ENCODE assay signal across 8 cellular contexts in the genomic region with DNA sequence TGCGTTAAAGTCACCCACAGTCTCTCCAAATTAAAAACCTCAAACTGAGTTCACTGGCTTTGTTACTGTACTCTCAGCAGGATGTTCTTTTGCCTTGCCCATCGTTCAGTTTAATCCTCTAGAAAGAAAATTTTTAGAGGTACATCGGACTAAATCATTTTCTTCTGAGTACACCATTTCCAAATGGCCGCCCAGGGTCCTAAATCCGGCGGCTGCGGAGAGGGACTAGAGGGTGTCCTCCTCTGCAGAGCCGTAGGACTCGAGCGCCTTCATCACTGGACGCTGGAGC. TPM values are rescaled to one million over a fixed set of nuclear protein-coding genes. Genes with fewer than 3 reads are reported as not detected.
DNase-seq lines count a peak whose midpoint lies in the region; ATAC-seq, FAIRE-seq and TF ChIP-seq lines count a peak whose summit lies in the region.

No MANE protein-coding gene starts in this region.

- TF ChIP-seq EP300 in A549 (IDR thresholded peaks at IDR 0.05) (no peak), HepG2 (IDR thresholded peaks at IDR 0.05; ENCODE audit: low read depth in 2 of 2, low read length in 2 of 2) (no peak), HepG2 (CRISPR knock-in tag; IDR thresholded peaks at IDR 0.05; ENCODE audit: borderline replicate concordance) (no peak)

- no peak for FAIRE-seq in A549 (lab: Jason Lieb, UNC)
- no peak for FAIRE-seq in HepG2 (lab: Jason Lieb, UNC)

- in situ Hi-C loops in GM23248 (cut with MboI) (loop anchor here (25.0 kb wide), 1 partner anchor 524 kb away; no protein-coding TSS in a partner anchor), HepG2 (cut with HindIII; ENCODE audit: extremely low pct_ligation_motif_present, low pct_unique_long_range_greater_than_20kb) (loop anchor here (10.0 kb wide), 1 partner anchor 139 kb away; a partner anchor contains a TSS)

- peak overlapping the region; percentile 54 for H3K9ac ChIP-seq in GM23248
- H3K9ac ChIP-seq in HepG2 (ENCODE audit: insufficient read depth, low read depth, low read length), result peak overlapping the region; percentile 96

- H3K4me3 ChIP-seq in A549 (peak overlapping the region; percentile 50), GM23248 (peak overlapping the region; percentile 83), HepG2 (replicated peaks in 1 of 3; ENCODE audit: insufficient read depth in 1 of 3, low read depth in 2 of 3, low read length in 3 of 3) (peak overlapping the region; percentile 80 to 95 (median 83)), uterus (peak overlapping the region; percentile 77 to 89)

- BruUV-seq in HepG2 (replicated peaks; lab: Mats Ljungman, UMichigan), result no TSS peak

- TF ChIP-seq CTCF in A549 (IDR thresholded peaks at IDR 0.05), result no peak
- TF ChIP-seq CTCF in HepG2 (CRISPR knock-in tag; IDR thresholded peaks at IDR 0.05), result no peak
- TF ChIP-seq CTCF in uterus (IDR thresholded peaks at IDR 0.05), result no peak

- WGBS in A549 (ENCODE audit: missing lambda C conversion rate), result 10% methylated on average over 11 of the region's 11 CpGs
- 0 to 4% methylated on average over 11 of the region's 11 CpGs for WGBS in GM23248 (ENCODE audit: low coverage in 1 of 2, low lambda C conversion rate in 2 of 2, missing lambda C conversion rate in 2 of 2), 2 experiments
- 1% methylated on average over 10 of the region's 11 CpGs for WGBS in HepG2 (ENCODE audit: low lambda C conversion rate)

- H3K27me3 ChIP-seq in GM23248 (replicated peaks; ENCODE audit: insufficient read depth), result no peaks in the 10 kb centered on the region
- H3K27me3 ChIP-seq in HepG2 (ENCODE audit: control insufficient read depth in 1 of 2, insufficient read depth in 2 of 2, low read length in 2 of 2), result no peaks in the 10 kb centered on the region; a peak in 2 of 5 replicates
- no peaks in the 10 kb centered on the region for H3K27me3 ChIP-seq in uterus

- H3K4me1 ChIP-seq in A549 (0 out of 3 replicates have a peak, but pooled peaks cover 5% of the 10 kb centered on the region), GM23248 (ENCODE audit: insufficient read depth) (no peaks in the 10 kb centered on the region), HepG2 (ENCODE audit: insufficient read depth, low read length) (peaks cover 75% of the 10 kb centered on the region), uterus (no peaks in the 10 kb centered on the region)

- H3K27ac ChIP-seq in A549, result peak overlapping the region; percentile 30 to 64; a peak in 2 of 6 replicates
- H3K27ac ChIP-seq in GM23248, result no peak overlapping the region
- peak overlapping the region; percentile 98 for H3K27ac ChIP-seq in HepG2 (ENCODE audit: extremely low read length, insufficient read depth, low read length)
- H3K27ac ChIP-seq in uterus, result peak overlapping the region; percentile 95 to 96

- no peaks in the 10 kb centered on the region for H4K20me1 ChIP-seq in GM23248 (ENCODE audit: insufficient read depth)
- no peaks in the 10 kb centered on the region for H4K20me1 ChIP-seq in HepG2 (ENCODE audit: insufficient read depth, low read length)

- CTCF ChIA-PET in A549 (lab: Yijun Ruan, JAX), result interaction anchor here (1.1 to 1.8 kb wide), 2 partner anchors 9 to 11 kb away, joined by 4 read pairs; no protein-coding TSS in a partner anchor
- CTCF ChIA-PET in HepG2 (lab: Yijun Ruan, JAX; ENCODE audit: low intra/inter-chr PET ratio, low total read pairs), result no interaction called here

- POLR2A ChIA-PET in A549 (lab: Yijun Ruan, JAX), result no interaction called here
- POLR2A ChIA-PET in HepG2 (lab: Yijun Ruan, JAX), result interaction anchor here (0.8 to 4.0 kb wide), 14 partner anchors 10 to 210 kb away, joined by 3 to 58 read pairs (median 8); no protein-coding TSS in a partner anchor

- H3K9me2 ChIP-seq in GM23248 (ENCODE audit: insufficient read depth), result no peaks in the 10 kb centered on the region

- H3K4me2 ChIP-seq in A549 (peak overlapping the region; percentile 80), GM23248 (ENCODE audit: unreplicated experiment) (peak overlapping the region; percentile 93), HepG2 (ENCODE audit: low read depth, low read length) (peak overlapping the region; percentile 77)

- H3K9me3 ChIP-seq in A549 (no peaks in the 10 kb centered on the region), GM23248 (ENCODE audit: low read depth) (no peaks in the 10 kb centered on the region), HepG2 (ENCODE audit: low read length) (no peaks in the 10 kb centered on the region), uterus (no peaks in the 10 kb centered on the region)

- ATAC-seq in A549 (no peak; a peak in 1 of 6 replicates), HepG2 (no peak), GM19035 (IDR thresholded peaks at IDR 0.05; ENCODE audit: unreplicated experiment) (no peak)

- no peak for DNase-seq in A549 (ENCODE audit: low read depth in 1 of 2, low spot score in 1 of 2)
- no peak for DNase-seq in GM23248
- DNase-seq in astrocyte of the hippocampus (ENCODE audit: low read depth, low spot score), result peak; percentile 78
- no peak for DNase-seq in HepG2 (ENCODE audit: low spot score)
- DNase-seq in uterus, result no peak
- DNase-seq in NCI-H1436 treated with DMSO at 0.1 percent for 48 hours (lab: John Stamatoyannopoulos, UW), result no peak
- DNase-seq in islet precursor cell, result no peak

- H3K36me3 ChIP-seq in GM23248 (ENCODE audit: low read depth), result no peaks in the 10 kb centered on the region
- H3K36me3 ChIP-seq in HepG2 (replicated peaks in 1 of 2; ENCODE audit: control insufficient read depth in 1 of 2, insufficient read depth in 2 of 2, low read length in 2 of 2), result no peaks in the 10 kb centered on the region
- no peaks in the 10 kb centered on the region for H3K36me3 ChIP-seq in uterus

- intact Hi-C loops in HepG2 (cut with micrococcal nuclease; ENCODE audit: unreplicated experiment) (loop anchor here (2.0 to 5.0 kb wide), 5 partner anchors 99 to 207 kb away; a partner anchor contains a TSS), uterus (cut with DNase I; ENCODE audit: low total_unique reads) (no loop called here)

- TF ChIP-seq RAD21 in A549 (conservative IDR thresholded peaks at IDR 0.05 in 1 of 2, IDR thresholded peaks at IDR 0.05 in 1 of 2), result no peak
- no peak for TF ChIP-seq RAD21 in HepG2 (CRISPR knock-in tag; IDR thresholded peaks at IDR 0.05)

- TF ChIP-seq POLR2A in A549 (IDR thresholded peaks at IDR 0.05; ENCODE audit: low read length) (no peak), HepG2 (IDR thresholded peaks at IDR 0.05; ENCODE audit: insufficient read depth in 1 of 2, low read depth in 2 of 2, low read length in 2 of 2) (no peak), uterus (IDR thresholded peaks at IDR 0.05) (no peak)

- no peaks in the 10 kb centered on the region for H3F3A ChIP-seq in GM23248 (ENCODE audit: insufficient read depth)

- H2AFZ ChIP-seq in GM23248 (peak overlapping the region; percentile 90), HepG2 (ENCODE audit: low read length) (no peak overlapping the region)

- H3K79me2 ChIP-seq in GM23248 (ENCODE audit: insufficient read depth), result no peaks in the 10 kb centered on the region
- H3K79me2 ChIP-seq in HepG2 (ENCODE audit: insufficient read depth, low read length), result peaks cover 69% of the 10 kb centered on the region

TF ChIP-seq in HepG2, 621 proteins besides CTCF, POLR2A, EP300 and RAD21 (continues in another document):
- TF ChIP-seq, protein P1, sequence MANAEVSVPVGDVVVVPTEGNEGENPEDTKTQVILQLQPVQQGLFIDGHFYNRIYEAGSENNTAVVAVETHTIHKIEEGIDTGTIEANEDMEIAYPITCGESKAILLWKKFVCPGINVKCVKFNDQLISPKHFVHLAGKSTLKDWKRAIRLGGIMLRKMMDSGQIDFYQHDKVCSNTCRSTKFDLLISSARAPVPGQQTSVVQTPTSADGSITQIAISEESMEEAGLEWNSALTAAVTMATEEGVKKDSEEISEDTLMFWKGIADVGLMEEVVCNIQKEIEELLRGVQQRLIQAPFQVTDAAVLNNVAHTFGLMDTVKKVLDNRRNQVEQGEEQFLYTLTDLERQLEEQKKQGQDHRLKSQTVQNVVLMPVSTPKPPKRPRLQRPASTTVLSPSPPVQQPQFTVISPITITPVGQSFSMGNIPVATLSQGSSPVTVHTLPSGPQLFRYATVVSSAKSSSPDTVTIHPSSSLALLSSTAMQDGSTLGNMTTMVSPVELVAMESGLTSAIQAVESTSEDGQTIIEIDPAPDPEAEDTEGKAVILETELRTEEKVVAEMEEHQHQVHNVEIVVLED (CRISPR knock-in tag; IDR thresholded peaks at IDR 0.05; ENCODE audit: borderline replicate concordance), result 0 out of 2 replicates have a peak, but pooled peaks have one; percentile 9

RNA-seq across cellular contexts. Expression of a gene that starts 1.4 kb away (rescaled TPM):
- polyA plus RNA-seq in A549 (2011; rRNA removed), result 2.6 and 3.2 TPM in 2 replicates
- 0.31 and 0.63 TPM in 2 replicates for polyA plus RNA-seq in A549 (2012; cell fraction: cytosol; rRNA removed)
- polyA plus RNA-seq in A549 (2012; cell fraction: nucleus; rRNA removed), result 0.17 and 0.48 TPM in 2 replicates
- polyA plus RNA-seq in A549 (2017; fragmentation: RNase III; extraction: RNeasy Plus Mini Kit Qiagen cat#74134 plus additional on column Dnase treatment), result 0.21 to 0.23 TPM (median 0.21 TPM) in 3 replicates
- 1.7 and 3.1 TPM in 2 replicates for polyA minus RNA-seq in A549 (2011; rRNA and poly(A)+ RNA removed)
- 1.0 and 1.5 TPM in 2 replicates for total RNA-seq in GM23248 (2014; rRNA removed; shearing (Covaris generic))
- polyA plus RNA-seq in GM23248 (2016; fragmentation: Nextera tagmentation; extraction: Ambion mirVana), result 0.95 and 1.6 TPM in 2 replicates
- 18.5 and 31.9 TPM in 2 replicates for total RNA-seq in HepG2 (2016; rRNA removed; fragmentation: Illumina TruSeq; extraction: Trizol)
- 4.5 and 5.5 TPM in 2 replicates for total RNA-seq in HepG2 (2016; cell fraction: cytosol; rRNA removed; fragmentation: Illumina TruSeq; extraction: Trizol; ENCODE audit: low read depth)
- total RNA-seq in HepG2 (2016; cell fraction: insoluble cytoplasmic fraction; rRNA removed; fragmentation: Illumina TruSeq; extraction: Trizol), result 18.8 and 29.3 TPM in 2 replicates
- total RNA-seq in HepG2 (2016; cell fraction: membrane; rRNA removed; fragmentation: Illumina TruSeq; extraction: Trizol), result 6.1 and 6.3 TPM in 2 replicates
- total RNA-seq in HepG2 (2016; cell fraction: nucleus; rRNA removed; fragmentation: Illumina TruSeq; extraction: Trizol), result 15.4 and 20.0 TPM in 2 replicates
- 14.4 and 19.2 TPM in 2 replicates for polyA plus RNA-seq in HepG2 (2011; rRNA removed)
- 13.9 and 17.2 TPM in 2 replicates for polyA plus RNA-seq in HepG2 (2011; cell fraction: cytosol; rRNA removed)
- 10.1 and 11.0 TPM in 2 replicates for polyA plus RNA-seq in HepG2 (2011; cell fraction: nucleus; rRNA removed)
- polyA plus RNA-seq in HepG2 (2012), result 17.4 and 20.6 TPM in 2 replicates
- polyA plus RNA-seq in HepG2 (2016; cell fraction: cytosol; fragmentation: Illumina TruSeq; extraction: Trizol; ENCODE audit: low read depth), result 3.4 and 3.8 TPM in 2 replicates
- polyA plus RNA-seq in HepG2 (2016; cell fraction: insoluble cytoplasmic fraction; fragmentation: Illumina TruSeq; extraction: Trizol; ENCODE audit: low read depth), result 25.6 and 26.5 TPM in 2 replicates
- polyA plus RNA-seq in HepG2 (2016; cell fraction: membrane; fragmentation: Illumina TruSeq; extraction: Trizol; ENCODE audit: low read depth), result 4.4 and 5.9 TPM in 2 replicates
- 16.7 and 18.0 TPM in 2 replicates for polyA plus RNA-seq in HepG2 (2016; cell fraction: nucleus; fragmentation: Illumina TruSeq; extraction: Trizol; ENCODE audit: insufficient read depth, low read depth)
- 13.0 TPM in 1 of 2 replicates, not detected in the other for polyA minus RNA-seq in HepG2 (2011; rRNA and poly(A)+ RNA removed; ENCODE audit: low replicate concordance)
- 15.1 and 15.6 TPM in 2 replicates for polyA minus RNA-seq in HepG2 (2011; cell fraction: cytosol; rRNA and poly(A)+ RNA removed)
- 35.3 and 37.2 TPM in 2 replicates for polyA minus RNA-seq in HepG2 (2011; cell fraction: nucleus; rRNA and poly(A)+ RNA removed)
- 10 to 100 TPM; 10.2 to 31.2 (median 16.5) TPM for total RNA-seq in uterus
